ENCODE assay signal across 8 cellular contexts in the genomic region with DNA sequence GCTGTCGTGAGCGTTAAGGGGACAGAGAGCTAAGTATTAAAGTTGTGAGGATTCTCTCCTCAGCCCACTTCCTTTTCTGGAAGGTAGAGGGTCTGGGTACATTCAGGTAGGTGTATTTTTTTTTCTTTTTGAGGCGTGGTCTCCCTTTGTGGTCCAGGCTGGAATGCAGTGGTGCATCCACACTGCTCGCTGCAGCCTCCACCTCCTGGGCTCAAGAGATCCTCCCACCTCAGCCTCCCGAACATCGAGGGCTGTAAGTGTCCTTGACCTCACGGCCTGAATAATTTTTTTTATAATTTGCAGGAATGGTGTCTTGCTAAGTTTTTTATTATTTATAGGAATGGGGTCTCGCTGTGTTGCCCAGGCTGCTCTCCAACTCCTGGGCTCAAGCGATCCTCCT. TPM values are rescaled to one million over a fixed set of nuclear protein-coding genes. Genes with fewer than 3 reads are reported as not detected.
DNase-seq lines count a peak whose midpoint lies in the region; ATAC-seq and TF ChIP-seq lines count a peak whose summit lies in the region.

No MANE protein-coding gene starts in this region.

- peaks cover 8% of the 10 kb centered on the region; the same call in 1 of the 2 replicates for H3K79me2 ChIP-seq in OCI-LY1 (ENCODE audit: insufficient read depth, low read length)

- intact Hi-C loops in CD8-positive, alpha-beta T cell (cut with DNase I, micrococcal nuclease), result no loop called here
- intact Hi-C loops in ovary (cut with DNase I), result no loop called here

- peak overlapping the region; percentile 87 for H3K9ac ChIP-seq in OCI-LY1 (ENCODE audit: low read length)
- peak overlapping the region; percentile 70 for H3K9ac ChIP-seq in endodermal cell (ENCODE audit: extremely low read depth, low read length, poor library complexity, severe bottlenecking)

- no peaks in the 10 kb centered on the region for H3K9me3 ChIP-seq in CD8-positive, alpha-beta T cell (ENCODE audit: low read length)
- H3K9me3 ChIP-seq in OCI-LY1 (ENCODE audit: low read length) (no peaks in the 10 kb centered on the region), endodermal cell (ENCODE audit: control insufficient read depth, low read length) (no peaks in the 10 kb centered on the region), ovary (no peaks in the 10 kb centered on the region)

- peaks cover 38% of the 10 kb centered on the region for H3K36me3 Mint-ChIP-seq in CD8-positive, alpha-beta T cell
- H3K36me3 Mint-ChIP-seq in endodermal cell (ENCODE audit: low read depth), result peaks cover 36% of the 10 kb centered on the region

- no peak for TF ChIP-seq POLR2A in ovary (IDR thresholded peaks at IDR 0.05)

- CTCF ChIA-PET in CD8-positive, alpha-beta T cell (lab: Charles Lee), result no interaction called here

- H3K4me2 ChIP-seq in OCI-LY1 (ENCODE audit: low read length), result peak overlapping the region; percentile 71

- H3K27ac ChIP-seq in CD8-positive, alpha-beta T cell (ENCODE audit: low read depth, low read length), result no peak overlapping the region
- H3K27ac ChIP-seq in OCI-LY1 (ENCODE audit: low read depth, low read length, poor library complexity, severe bottlenecking) (peak overlapping the region; percentile 12), endodermal cell (ENCODE audit: low read depth, low read length) (no peak overlapping the region), ovary (no peak overlapping the region)

- H2AFZ ChIP-seq in OCI-LY1 (ENCODE audit: low read length), result no peak overlapping the region

- H3K36me3 ChIP-seq in CD8-positive, alpha-beta T cell (ENCODE audit: insufficient read depth, low read length), result peaks cover 9% of the 10 kb centered on the region
- peaks cover 45% of the 10 kb centered on the region for H3K36me3 ChIP-seq in OCI-LY1 (ENCODE audit: insufficient read depth, low read length)
- peaks cover 41% of the 10 kb centered on the region for H3K36me3 ChIP-seq in endodermal cell (ENCODE audit: control insufficient read depth, insufficient read depth, low read length)
- H3K36me3 ChIP-seq in ovary, result no peaks in the 10 kb centered on the region

- H3K9me3 Mint-ChIP-seq in CD8-positive, alpha-beta T cell, result no peaks in the 10 kb centered on the region
- peaks cover 19% of the 10 kb centered on the region for H3K9me3 Mint-ChIP-seq in endodermal cell

- H3K4me1 Mint-ChIP-seq in CD8-positive, alpha-beta T cell (ENCODE audit: low read depth), result peaks cover 11% of the 10 kb centered on the region
- peaks cover 3% of the 10 kb centered on the region for H3K4me1 Mint-ChIP-seq in endodermal cell

- H3K27ac Mint-ChIP-seq in CD8-positive, alpha-beta T cell, result peak overlapping the region; percentile 72
- peak overlapping the region; percentile 32 for H3K27ac Mint-ChIP-seq in endodermal cell

- TF ChIP-seq CTCF in CD8-positive, alpha-beta T cell (IDR thresholded peaks at IDR 0.05), result no peak
- TF ChIP-seq CTCF in OCI-LY1 (IDR thresholded peaks at IDR 0.05; ENCODE audit: low read length) (no peak), endodermal cell (conservative IDR thresholded peaks at IDR 0.05) (no peak), ovary (IDR thresholded peaks at IDR 0.05) (no peak)

- H3K27me3 Mint-ChIP-seq in CD8-positive, alpha-beta T cell (ENCODE audit: low read depth), result no peaks in the 10 kb centered on the region
- peaks cover 2% of the 10 kb centered on the region for H3K27me3 Mint-ChIP-seq in endodermal cell (ENCODE audit: insufficient read depth)

- no peaks in the 10 kb centered on the region for H3K9me2 ChIP-seq in OCI-LY1 (ENCODE audit: low read depth, low read length)

- no peak for ATAC-seq in CD8-positive, alpha-beta T cell
- ATAC-seq in HG02884 (IDR thresholded peaks at IDR 0.05; ENCODE audit: unreplicated experiment), result no peak

- H3K27me3 ChIP-seq in CD8-positive, alpha-beta T cell (ENCODE audit: insufficient read depth, low read length), result no peaks in the 10 kb centered on the region
- H3K27me3 ChIP-seq in OCI-LY1 (ENCODE audit: insufficient read depth, low read length), result no peaks in the 10 kb centered on the region; the same call in 1 of the 2 replicates
- H3K27me3 ChIP-seq in endodermal cell (ENCODE audit: control insufficient read depth, insufficient read depth, low read length, poor library complexity, severe bottlenecking), result no peaks in the 10 kb centered on the region
- H3K27me3 ChIP-seq in ovary, result no peaks in the 10 kb centered on the region

- H4K20me1 ChIP-seq in OCI-LY1 (ENCODE audit: insufficient read depth, low read length), result no peaks in the 10 kb centered on the region

- no peaks in the 10 kb centered on the region for H3F3A ChIP-seq in OCI-LY1 (ENCODE audit: insufficient read depth, low read length)

- H3K4me3 Mint-ChIP-seq in CD8-positive, alpha-beta T cell, result peak overlapping the region; percentile 85
- peak overlapping the region; percentile 92 for H3K4me3 Mint-ChIP-seq in endodermal cell

- peak in 1 of 7 experiments; percentile 7 for DNase-seq in CD8-positive, alpha-beta T cell
- DNase-seq in endodermal cell, result no peak
- no peak for DNase-seq in ovary
- DNase-seq in HPDE6-E6E7 (ENCODE audit: extremely low spot score), result no peak
- DNase-seq in GF-D8 (lab: John Stamatoyannopoulos, UW), result no peak
- DNase-seq in SHP77 treated with DMSO at 0.1 percent for 48 hours (lab: John Stamatoyannopoulos, UW), result no peak

- POLR2A ChIA-PET in CD8-positive, alpha-beta T cell (lab: Charles Lee), result interaction anchor here (1.3 kb wide), 1 partner anchor 19 kb away, joined by 4 read pairs; a partner anchor contains a TSS

- no peak for TF ChIP-seq EP300 in ovary (IDR thresholded peaks at IDR 0.05)

- H3K4me1 ChIP-seq in CD8-positive, alpha-beta T cell (ENCODE audit: insufficient read depth, low read length), result peaks cover 11% of the 10 kb centered on the region
- H3K4me1 ChIP-seq in OCI-LY1 (ENCODE audit: insufficient read depth, low read length, severe bottlenecking), result peaks cover 12% of the 10 kb centered on the region
- H3K4me1 ChIP-seq in endodermal cell (ENCODE audit: control insufficient read depth, insufficient read depth, low read length), result no peaks in the 10 kb centered on the region
- peaks cover 4% of the 10 kb centered on the region for H3K4me1 ChIP-seq in ovary (ENCODE audit: insufficient read depth)

- 82 to 85% methylated on average over 4 to 9 of the region's 9 CpGs for WGBS in endodermal cell (ENCODE audit: insufficient coverage in 1 of 2, insufficient read length in 1 of 2), 2 experiments
- 54 to 69% (median 62%) methylated on average over 9 of the region's 9 CpGs for WGBS in ovary, 3 donors

- H3K4me3 ChIP-seq in CD8-positive, alpha-beta T cell (ENCODE audit: low read depth, low read length), result peak overlapping the region; percentile 90
- H3K4me3 ChIP-seq in OCI-LY1 (ENCODE audit: low read depth, low read length, poor library complexity, severe bottlenecking), result peak overlapping the region; percentile 87
- peak overlapping the region; percentile 75 for H3K4me3 ChIP-seq in endodermal cell (ENCODE audit: low read length)
- peak overlapping the region; percentile 77 for H3K4me3 ChIP-seq in ovary

RNA-seq across cellular contexts. Expression of a gene that starts 1.4 kb away (rescaled TPM):
- total RNA-seq in CD8-positive, alpha-beta T cell, result 10 to 100 TPM; 17.5 to 17.9 TPM
- total RNA-seq in endodermal cell (10 to 100 TPM; 37.3 to 56.7 TPM), ovary (10 to 100 TPM; 11.4 to 34.7 (median 19.3) TPM)
- 20.6 TPM for polyA plus RNA-seq in endodermal cell (2013, experiment 1 of 2)
- 15.2 TPM for polyA plus RNA-seq in endodermal cell (2013, experiment 2 of 2)
- polyA plus RNA-seq in ovary, result 10 to 100 TPM in 1 of 2 donors, 1 to 10 TPM in 1; 3.5 to 10.6 TPM

RNA-seq across cellular contexts. Expression of a gene that starts 19.2 kb away (rescaled TPM):
- 10 to 100 TPM; 53.1 to 53.9 TPM for total RNA-seq in CD8-positive, alpha-beta T cell
- total RNA-seq in endodermal cell (10 to 100 TPM; 64.7 to 78.3 TPM), ovary (10 to 100 TPM; 20.3 to 60.7 (median 50.4) TPM)
- 42.4 TPM for polyA plus RNA-seq in endodermal cell (2013, experiment 1 of 2)
- 40.7 TPM for polyA plus RNA-seq in endodermal cell (2013, experiment 2 of 2)
- 10 to 100 TPM; 19.6 to 33.4 TPM for polyA plus RNA-seq in ovary

RNA-seq across cellular contexts. Expression of a gene that starts 36.1 kb away (rescaled TPM):
- total RNA-seq in CD8-positive, alpha-beta T cell, result 10 to 100 TPM; 76.6 to 79.9 TPM
- total RNA-seq in endodermal cell (100 to 1,000 TPM in 1 of 2 donors, 10 to 100 TPM in 1; 68.0 to 104 TPM), ovary (10 to 100 TPM; 15.9 to 70.1 (median 50.7) TPM)
- 50.3 TPM for polyA plus RNA-seq in endodermal cell (2013, experiment 1 of 2)
- polyA plus RNA-seq in endodermal cell (2013, experiment 2 of 2), result 43.7 TPM
- 10 to 100 TPM in 1 of 2 donors, 1 to 10 TPM in 1; 4.5 to 44.7 TPM for polyA plus RNA-seq in ovary
